ENCODE assay signal across 8 cellular contexts in genomic region chr19:44752816-44753618, GRCh38. TPM values are rescaled to one million over a fixed set of nuclear protein-coding genes. Genes with fewer than 3 reads are reported as not detected.
DNase-seq lines count a peak whose midpoint lies in the region; ATAC-seq and TF ChIP-seq lines count a peak whose summit lies in the region.

No MANE protein-coding gene starts in this region.

- peak overlapping the region; percentile 51 for H3K9ac ChIP-seq in mesendoderm (ENCODE audit: low read length)

- H3K23ac ChIP-seq in mesendoderm (ENCODE audit: low read length): peak overlapping the region; percentile 24

- WGBS in mesendoderm (ENCODE audit: extremely low coverage, insufficient coverage, low lambda C conversion rate): no CpG with 5 or more reads among the region's 16 CpGs

- no peak for TF ChIP-seq CTCF in 22Rv1 (IDR thresholded peaks at IDR 0.05)

- peak; percentile 76 for ATAC-seq in GM18511 (IDR thresholded peaks at IDR 0.05; ENCODE audit: unreplicated experiment)
- ATAC-seq in HG03025 (IDR thresholded peaks at IDR 0.05; ENCODE audit: low FRiP score, unreplicated experiment): peak; percentile 54

- peaks cover 18% of the 10 kb centered on the region for H3K36me3 ChIP-seq in effector memory CD4-positive, alpha-beta T cell (ENCODE audit: control insufficient read depth, insufficient read depth, low read length)
- no peaks in the 10 kb centered on the region for H3K36me3 ChIP-seq in mesendoderm (ENCODE audit: control insufficient read depth, insufficient read depth, low read length)

- peak overlapping the region; percentile 79 for H3K56ac ChIP-seq in mesendoderm (ENCODE audit: low read length)

- peak overlapping the region; percentile 54 for H3K4me2 ChIP-seq in mesendoderm (ENCODE audit: low read length)

- no peak overlapping the region for H3K4ac ChIP-seq in mesendoderm (ENCODE audit: low read depth, low read length)

- DNase-seq in NCI-H748 (lab: John Stamatoyannopoulos, UW; ENCODE audit: unreplicated experiment): peak; percentile 83
- DNase-seq in activated CD4-positive, alpha-beta T cell treated with anti-CD3 and anti-CD28 coated beads, Interleukin-2, amount 50 U/mL, for 48 hours: peak; percentile 93 to 96
- DNase-seq in effector memory CD4-positive, alpha-beta T cell: peak; percentile 92 to 95 (median 93)
- DNase-seq in mesendoderm: peak; percentile 82
- DNase-seq in stimulated activated CD8-positive, alpha-beta memory T cell treated with anti-CD3 and anti-CD28 coated beads, Interleukin-15, amount 100 ng/mL, for 1 hour (ENCODE audit: low read depth): peak; percentile 93

- H2BK120ac ChIP-seq in mesendoderm (ENCODE audit: low read depth, low read length): no peak overlapping the region

- no peak overlapping the region for H4K8ac ChIP-seq in mesendoderm (ENCODE audit: low read depth, low read length)

- H2BK15ac ChIP-seq in mesendoderm (replicated peaks; ENCODE audit: low read depth): no peak overlapping the region

- H2AK5ac ChIP-seq in mesendoderm (ENCODE audit: low read length): no peak overlapping the region

- H3K27me3 ChIP-seq in effector memory CD4-positive, alpha-beta T cell (replicated peaks; ENCODE audit: control insufficient read depth, insufficient read depth, low read length, poor library complexity, severe bottlenecking): no peaks in the 10 kb centered on the region
- peaks cover 14% of the 10 kb centered on the region for H3K27me3 ChIP-seq in mesendoderm (ENCODE audit: insufficient read depth, low read length, poor library complexity)

- peak overlapping the region; percentile 73 for H3K18ac ChIP-seq in mesendoderm (ENCODE audit: low read length)

- no peak overlapping the region for H2BK5ac ChIP-seq in mesendoderm (ENCODE audit: low read length)

- peak overlapping the region; percentile 76 for H3K4me3 ChIP-seq in effector memory CD4-positive, alpha-beta T cell (ENCODE audit: insufficient read depth, low read depth, low read length, poor library complexity, severe bottlenecking)
- no peak overlapping the region for H3K4me3 ChIP-seq in mesendoderm (ENCODE audit: low read length)

- H3K27ac ChIP-seq in 22Rv1 (peak overlapping the region; percentile 95), mesendoderm (ENCODE audit: low read depth, low read length) (no peak overlapping the region)
- peak overlapping the region; percentile 94 for H3K27ac ChIP-seq in effector memory CD4-positive, alpha-beta T cell (ENCODE audit: insufficient read depth, low read length, poor library complexity, severe bottlenecking)

- H3K4me1 ChIP-seq in effector memory CD4-positive, alpha-beta T cell (ENCODE audit: control insufficient read depth, insufficient read depth, low read length, poor library complexity, severe bottlenecking): peaks cover 62% of the 10 kb centered on the region
- peaks cover 3% of the 10 kb centered on the region for H3K4me1 ChIP-seq in mesendoderm (ENCODE audit: control insufficient read depth, low read depth, low read length)

- H3K79me2 ChIP-seq in mesendoderm (ENCODE audit: control insufficient read depth, insufficient read depth, low read length): no peaks in the 10 kb centered on the region

- no peaks in the 10 kb centered on the region for H3K9me3 ChIP-seq in effector memory CD4-positive, alpha-beta T cell (ENCODE audit: control insufficient read depth, low read length)

- H4K5ac ChIP-seq in mesendoderm (ENCODE audit: low read length): no peak overlapping the region

- no peaks in the 10 kb centered on the region for H3K79me1 ChIP-seq in mesendoderm (ENCODE audit: low read length)

RNA-seq across cellular contexts. Expression of gene BCL3, which starts 4.5 kb away (rescaled TPM):
- 1.8 TPM for polyA plus RNA-seq in mesendoderm (2013, experiment 1 of 2)
- polyA plus RNA-seq in mesendoderm (2013, experiment 2 of 2): 1.7 TPM

RNA-seq across cellular contexts. Expression of gene CBLC, which starts 24.7 kb away (rescaled TPM):
- polyA plus RNA-seq in mesendoderm (2013, experiment 1 of 2): 4.6 TPM
- polyA plus RNA-seq in mesendoderm (2013, experiment 2 of 2): 5.2 TPM

RNA-seq across cellular contexts. Expression of gene CEACAM16, which starts 54.1 kb away (rescaled TPM):
- polyA plus RNA-seq in mesendoderm (2013, experiment 1 of 2): not detected
- polyA plus RNA-seq in mesendoderm (2013, experiment 2 of 2): not detected

RNA-seq across cellular contexts. Expression of gene BCAM, which starts 55.9 kb away (rescaled TPM):
- 36.8 TPM for polyA plus RNA-seq in mesendoderm (2013, experiment 1 of 2)
- 35.8 TPM for polyA plus RNA-seq in mesendoderm (2013, experiment 2 of 2)
